In genomic region chr9:128920381-128921058, GRCh38 we compare ENCODE assay signal across 8 cellular contexts. TPM values are rescaled to one million over a fixed set of nuclear protein-coding genes. Genes with fewer than 3 reads are reported as not detected.
DNase-seq lines count a peak whose midpoint lies in the region; ATAC-seq and TF ChIP-seq lines count a peak whose summit lies in the region.

TSS of gene PHYHD1 (plus strand) at chr9:128920982. CDS start at chr9:128922324, 1,342 bp downstream.

- peak within 1 kb of the TSS; percentile 62 for H3K4me3 ChIP-seq in WI38 (ENCODE audit: low read depth, low read length)
- H3K4me3 ChIP-seq in psoas muscle: peak within 1 kb of the TSS; percentile 71

- H3K27ac ChIP-seq in psoas muscle: peak within 1 kb of the TSS; percentile 82

- intact Hi-C loops in left cardiac atrium (cut with DNase I) (no loop called here), psoas muscle (cut with DNase I) (loop anchor here in 1 of 2 donors (5.0 kb wide), 1 partner anchor 38 kb away; the partner anchor contains the start of genes KYAT1 and LRRC8A)

- DNase-seq in HEK293T (ENCODE audit: extremely low spot score): no peak
- DNase-seq in left cardiac atrium: peak; percentile 79
- peak; percentile 63 to 84 for DNase-seq in psoas muscle
- DNase-seq in DMS79 treated with DMSO at 0.1 percent for 48 hours (lab: John Stamatoyannopoulos, UW): no peak
- DNase-seq in SIG-M5 treated with dmso at 0.1 percent for 504 hours (lab: John Stamatoyannopoulos, UW; ENCODE audit: unreplicated experiment): no peak

- peaks cover 30% of the 10 kb centered on the region for H3K4me1 ChIP-seq in psoas muscle

- ATAC-seq in left cardiac atrium (peak; percentile 46 to 49), psoas muscle (peak; percentile 48 to 77 (median 65)), HG02852 (IDR thresholded peaks at IDR 0.05; ENCODE audit: unreplicated experiment) (no peak), GM19467 (IDR thresholded peaks at IDR 0.05; ENCODE audit: unreplicated experiment) (no peak)

- peaks cover 0 to 13% of the 10 kb centered on the region in 2 donors for H3K36me3 ChIP-seq in psoas muscle (ENCODE audit: insufficient read depth in 1 of 2, low read depth in 1 of 2)

- H3K27me3 ChIP-seq in psoas muscle (ENCODE audit: insufficient read depth in 3 of 3, low read length in 2 of 3): no peaks in the 10 kb centered on the region

- TF ChIP-seq CTCF in WI38 (IDR thresholded peaks at IDR 0.05; ENCODE audit: low read depth, low read length) (no peak), psoas muscle (IDR thresholded peaks at IDR 0.05) (no peak)

- H3K9me3 ChIP-seq in psoas muscle: no peaks in the 10 kb centered on the region

- POLR2A ChIA-PET in HEK293T (lab: Yijun Ruan, JAX): interaction anchor here (1.1 to 2.2 kb wide), 4 partner anchors 9 to 102 kb away, joined by 3 to 10 read pairs (median 6); partner anchors contain the start of genes DOLK, ENDOG and NUP188

- CTCF ChIA-PET in HEK293T (lab: Yijun Ruan, JAX): no interaction called here

- WGBS in psoas muscle, 3 donors: 24 to 49% (median 29%) methylated on average over 13 of the region's 13 CpGs

TF ChIP-seq in HEK293T, 16 proteins besides CTCF, POLR2A, EP300 and RAD21:
- TF ChIP-seq CTBP1 (IDR thresholded peaks at IDR 0.05; ENCODE audit: borderline replicate concordance) (no peak), HDGF (IDR thresholded peaks at IDR 0.05; ENCODE audit: borderline replicate concordance) (0 out of 2 replicates have a peak, but pooled peaks have one; percentile 61), NFRKB (IDR thresholded peaks at IDR 0.05) (no peak)

RNA-seq across cellular contexts. Expression of gene PHYHD1, which starts in this region (rescaled TPM):
- total RNA-seq in left cardiac atrium: 10 to 100 TPM; 21.4 to 28.2 TPM
- total RNA-seq in psoas muscle: 10 to 100 TPM; 11.0 to 36.6 (median 29.9) TPM
- polyA plus RNA-seq in psoas muscle: 10 to 100 TPM; 16.7 to 45.0 (median 20.0) TPM

Comparison
In these comparisons a context has a peak if more than half of its experiments do, and no peak if none do; other contexts are left out.
1. DNase-seq: peak in left cardiac atrium (single experiment) and psoas muscle (2 of 2); none in HEK293T (single experiment), DMS79 treated with DMSO at 0.1 percent for 48 hours (single experiment) and SIG-M5 treated with dmso at 0.1 percent for 504 hours (single experiment).
2. ATAC-seq: peak in left cardiac atrium (2 of 2) and psoas muscle (4 of 4); none in HG02852 (single experiment) and GM19467 (single experiment).